Comparison of ENCODE assay signal across 9 cellular contexts in the genomic region with DNA sequence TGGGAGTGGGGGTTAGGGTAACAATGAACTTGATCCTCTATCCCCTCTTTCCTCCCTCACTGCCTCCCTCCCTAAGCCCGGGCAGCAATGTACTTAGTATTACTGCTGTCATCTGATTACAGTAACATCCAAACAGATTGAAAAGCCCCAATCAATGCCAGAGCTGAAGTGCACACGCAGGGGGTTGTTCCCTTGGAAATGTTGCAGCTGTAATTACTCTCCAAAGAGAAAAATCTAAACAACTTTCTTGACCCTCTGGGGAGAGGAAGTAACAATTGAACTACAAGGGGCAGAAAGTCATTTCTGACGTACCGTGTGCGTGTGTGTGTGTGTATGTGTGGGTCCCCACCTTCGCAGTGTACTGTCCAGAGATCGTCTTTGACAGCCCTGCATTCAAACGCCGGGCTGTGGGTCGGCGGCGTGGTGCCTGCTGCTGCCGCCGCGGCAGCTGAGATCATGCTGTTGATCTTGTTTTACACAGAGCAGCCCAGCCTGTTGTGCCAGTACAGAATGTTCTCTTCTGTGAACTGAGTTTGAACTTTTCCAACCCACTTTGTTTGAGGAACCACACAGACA.
A peak's percentile ranks its signal among the peaks of the same experiment; 100 is the strongest.
DNase-seq lines count a peak whose midpoint lies in the region; ATAC-seq, FAIRE-seq and TF ChIP-seq lines count a peak whose summit lies in the region.
"Had no signal": no experiment of that assay in that cellular context is flagged by ENCODE, and none has a peak within 500 bp of the region (broad histone marks: within the 10 kb centered on the region; RNA-seq: fewer than 3 reads in every experiment).

No MANE protein-coding gene starts in this region.

- no peak overlapping the region for H3K27ac ChIP-seq in PC-9
- peak overlapping the region; percentile 89 to 93 (median 90) for H3K27ac ChIP-seq in pancreas

- H3K36me3 Mint-ChIP-seq in natural killer cell = no peaks in the 10 kb centered on the region

- H3K27me3 ChIP-seq in PC-9 (ENCODE audit: insufficient read depth, low read depth) (no peaks in the 10 kb centered on the region), pancreas (no peaks in the 10 kb centered on the region)

- BruUV-seq in PC-9 (replicated peaks; lab: Mats Ljungman, UMichigan) = no TSS peak

- TF ChIP-seq CTCF in PC-9 (conservative IDR thresholded peaks at IDR 0.05) = no peak
- no peak for TF ChIP-seq CTCF in fibroblast of the aortic adventitia (IDR thresholded peaks at IDR 0.05; ENCODE audit: insufficient read depth, low read length)
- TF ChIP-seq CTCF in pancreas (IDR thresholded peaks at IDR 0.05) = no peak
- TF ChIP-seq CTCF in natural killer cell (IDR thresholded peaks at IDR 0.05) = no peak

- peaks cover 3% of the 10 kb centered on the region; the same call in 1 of the 2 replicates for H3K9me3 ChIP-seq in PC-9 (ENCODE audit: insufficient read depth, low read depth)
- no peaks in the 10 kb centered on the region for H3K9me3 ChIP-seq in pancreas

- no peaks in the 10 kb centered on the region; the same call in 1 of the 2 replicates for H3F3A ChIP-seq in PC-9 (ENCODE audit: insufficient read depth, low read depth)

- peak overlapping the region; percentile 19; the same call in 1 of the 2 replicates for H2AFZ ChIP-seq in PC-9

- CTCF ChIA-PET in PC-9 (lab: Charles Lee) = interaction anchor here (0.8 kb wide), 1 partner anchor 61 kb away, joined by 3 read pairs; no protein-coding TSS in a partner anchor

- peak; percentile 60 for FAIRE-seq in pancreas (lab: Jason Lieb, UNC)

- no peak overlapping the region for H3K27ac Mint-ChIP-seq in natural killer cell

- 2% methylated on average over 15 of the region's 15 CpGs for WGBS in pancreas, 2 donors

- H3K9me2 ChIP-seq in PC-9 (ENCODE audit: insufficient read depth) = no peaks in the 10 kb centered on the region

- H3K4me3 ChIP-seq in PC-9 (no peak overlapping the region), fibroblast of the aortic adventitia (ENCODE audit: low read depth, low read length) (no peak overlapping the region), pancreas (peak overlapping the region in 2 of 4 donors; percentile 6 to 8)

- no peaks in the 10 kb centered on the region for H4K20me1 ChIP-seq in PC-9 (ENCODE audit: insufficient read depth)

- intact Hi-C loops in PC-9 (cut with micrococcal nuclease; ENCODE audit: unreplicated experiment) (no loop called here), pancreas (cut with DNase I) (loop anchor here in 2 of 3 donors (10.0 kb wide), 1 partner anchor 126 kb away; no protein-coding TSS in a partner anchor), natural killer cell (cut with micrococcal nuclease) (no loop called here)

- H3K4me1 ChIP-seq in PC-9 (replicated peaks; ENCODE audit: insufficient read depth) = peaks cover 14% of the 10 kb centered on the region; the same call in 1 of the 2 replicates
- H3K4me1 ChIP-seq in pancreas = peaks cover 46 to 65% (median 59%) of the 10 kb centered on the region in 3 donors

- POLR2A ChIA-PET in PC-9 (lab: Charles Lee; ENCODE audit: unreplicated experiment) = interaction anchor here (0.7 kb wide), 2 partner anchors 15 to 369 kb away, joined by 4 to 9 read pairs; no protein-coding TSS in a partner anchor

- peaks cover 4 to 5% of the 10 kb centered on the region in 2 donors for H3K4me1 Mint-ChIP-seq in natural killer cell

- no peaks in the 10 kb centered on the region for H3K79me2 ChIP-seq in PC-9 (ENCODE audit: low read depth)

- H3K4me3 Mint-ChIP-seq in natural killer cell = no peak overlapping the region

- DNase-seq in COLO668 (lab: John Stamatoyannopoulos, UW; ENCODE audit: unreplicated experiment) = peak; percentile 36
- peak in 1 of 2 experiments; percentile 44 for DNase-seq in PC-9
- DNase-seq in fibroblast of the aortic adventitia (ENCODE audit: low read depth) = peak; percentile 82
- DNase-seq in pancreas = peak; percentile 77 to 87 (median 82)
- DNase-seq in natural killer cell = no peak
- no peak for DNase-seq in SIG-M5 (lab: John Stamatoyannopoulos, UW)
- no peak for DNase-seq in T1000 (lab: John Stamatoyannopoulos, UW)
- DNase-seq in T-helper 1 cell = no peak
- DNase-seq: NCI-H187 had no signal

- no peaks in the 10 kb centered on the region for H3K36me3 ChIP-seq in PC-9 (ENCODE audit: low read depth)
- H3K36me3 ChIP-seq in pancreas = no peaks in the 10 kb centered on the region

- no peaks in the 10 kb centered on the region for H3K9me3 Mint-ChIP-seq in natural killer cell

- ATAC-seq in pancreas (peak; percentile 75 to 83 (median 82)), natural killer cell (no peak)

- peak overlapping the region; percentile 39 for H3K4me2 ChIP-seq in PC-9

- peaks cover 0 to 4% of the 10 kb centered on the region in 2 donors for H3K27me3 Mint-ChIP-seq in natural killer cell (ENCODE audit: low read depth in 2 of 2)

Comparison
In these comparisons a context has a peak if more than half of its experiments do, and no peak if none do; other contexts are left out.
1. DNase-seq: peak in COLO668 (single experiment), fibroblast of the aortic adventitia (single experiment) and pancreas (6 of 6); none in natural killer cell (single experiment), SIG-M5 (single experiment), T1000 (single experiment) and T-helper 1 cell (0 of 5).
2. ATAC-seq: peak in pancreas (4 of 4); none in natural killer cell (0 of 3).
3. intact Hi-C loops: an anchor here in pancreas (10.0 kb wide); none called in PC-9 and natural killer cell.